In genomic region chr4:6885953-6886557, GRCh38 we compare ENCODE assay signal across 8 cellular contexts. TPM values are rescaled to one million over a fixed set of nuclear protein-coding genes. Genes with fewer than 3 reads are reported as not detected.
DNase-seq lines count a peak whose midpoint lies in the region; ATAC-seq and TF ChIP-seq lines count a peak whose summit lies in the region.

No MANE protein-coding gene starts in this region.

- peaks cover 0 to 26% (median 3%) of the 10 kb centered on the region in 4 donors for H3K36me3 ChIP-seq in right lobe of liver
- no peaks in the 10 kb centered on the region for H3K36me3 ChIP-seq in testis (ENCODE audit: low read depth, missing control alignments)

- TF ChIP-seq CTCF in right lobe of liver (IDR thresholded peaks at IDR 0.05) (peak; percentile 39 to 44 (median 41)), testis (IDR thresholded peaks at IDR 0.05) (no peak)

- H3K4me1 ChIP-seq in right lobe of liver (peaks cover 0 to 20% (median 5%) of the 10 kb centered on the region in 4 donors), testis (peaks cover 15% of the 10 kb centered on the region)

- ATAC-seq in GM21367 (IDR thresholded peaks at IDR 0.05; ENCODE audit: unreplicated experiment) (peak; percentile 48), right lobe of liver (peak; percentile 73 to 86 (median 78)), GM18858 (IDR thresholded peaks at IDR 0.05; ENCODE audit: unreplicated experiment) (no peak)

- DNase-seq in CD1c-positive myeloid dendritic cell (ENCODE audit: extremely low spot score) (peak; percentile 74), NCI-H82 treated with DMSO at 0.1 percent for 48 hours (lab: John Stamatoyannopoulos, UW; ENCODE audit: unreplicated experiment) (peak; percentile 39), cerebellum (ENCODE audit: low spot score) (peak; percentile 77), right lobe of liver (peak; percentile 77 to 87 (median 79)), testis (peak; percentile 69), NCI-H146 (lab: John Stamatoyannopoulos, UW) (no peak)

- intact Hi-C loops in right lobe of liver (cut with DNase I) = no loop called here
- intact Hi-C loops in testis (cut with DNase I; ENCODE audit: low total_unique reads) = no loop called here

- no peaks in the 10 kb centered on the region for H3K9me3 ChIP-seq in right lobe of liver
- no peaks in the 10 kb centered on the region for H3K9me3 ChIP-seq in testis

- H3K27ac ChIP-seq in right lobe of liver (peak overlapping the region; percentile 49 to 56 (median 54)), testis (peak overlapping the region in 1 of 2 donors; percentile 31)

- TF ChIP-seq POLR2A in right lobe of liver (IDR thresholded peaks at IDR 0.05) (no peak), testis (IDR thresholded peaks at IDR 0.05) (no peak)

- H3K4me3 ChIP-seq in right lobe of liver (no peak overlapping the region), testis (no peak overlapping the region)

- 18% methylated on average over 6 of the region's 15 CpGs for WGBS in right lobe of liver (ENCODE audit: insufficient coverage, low coverage, low lambda C conversion rate, missing lambda C conversion rate)
- WGBS in testis, 2 donors = 49 to 52% methylated on average over 14 to 15 of the region's 15 CpGs

- H3K27me3 ChIP-seq in right lobe of liver = no peaks in the 10 kb centered on the region
- H3K27me3 ChIP-seq in testis = no peaks in the 10 kb centered on the region

RNA-seq across cellular contexts. Expression of gene TBC1D14, which starts 23.6 kb away (rescaled TPM):
- 94.1 TPM for total RNA-seq in cerebellum
- total RNA-seq in right lobe of liver = 10 to 100 TPM; 14.1 to 34.8 (median 30.6) TPM
- 10 to 100 TPM; 87.6 to 98.8 TPM for total RNA-seq in testis
- polyA plus RNA-seq in testis (ENCODE audit: insufficient read depth, low read depth, low replicate concordance) = 78.0 TPM

Comparison
In these comparisons a context has a peak if more than half of its experiments do, and no peak if none do; other contexts are left out.
1. CTCF ChIP-seq: peak in right lobe of liver (4 of 4); none in testis (0 of 3).